7 cellular contexts compared by ENCODE assay signal in genomic region chr12:31718542-31719198, GRCh38. TPM values are rescaled to one million over a fixed set of nuclear protein-coding genes. Genes with fewer than 3 reads are reported as not detected.
DNase-seq lines count a peak whose midpoint lies in the region; ATAC-seq, FAIRE-seq and TF ChIP-seq lines count a peak whose summit lies in the region.
"Not testable (repeated sequence)": the region's sequence is repeated elsewhere in the genome, so short reads cannot be mapped to it uniquely, and the experiment has no call there.

No MANE protein-coding gene starts in this region.

- H2BK120ac ChIP-seq in H1 (replicated peaks; ENCODE audit: low read depth, low read length); mesendoderm (ENCODE audit: low read depth, low read length): not testable (repeated sequence)

- peaks cover 18% of the 10 kb centered on the region for H3K4me1 Mint-ChIP-seq in WTC11
- not testable (repeated sequence) for H3K4me1 Mint-ChIP-seq in type B pancreatic cell (ENCODE audit: unreplicated experiment)

- not testable (repeated sequence) for H4K20me1 ChIP-seq in H1 (replicated peaks in 1 of 2; ENCODE audit: control insufficient read depth in 1 of 2, insufficient read depth in 2 of 2, low read length in 2 of 2)

- H2AK5ac ChIP-seq in H1 (ENCODE audit: low read depth, low read length); mesendoderm (ENCODE audit: low read length): not testable (repeated sequence)

- not testable (repeated sequence) for H3K4me3 Mint-ChIP-seq in WTC11, type B pancreatic cell

- H2AFZ ChIP-seq in H1 (ENCODE audit: low read length): not testable (repeated sequence)

- H3K14ac ChIP-seq in H1 (ENCODE audit: insufficient read length): not testable (repeated sequence)

- peak overlapping the region; percentile 54; the same call in 1 of the 2 replicates for H2BK15ac ChIP-seq in H1 (ENCODE audit: low read length)
- not testable (repeated sequence) for H2BK15ac ChIP-seq in mesendoderm (replicated peaks; ENCODE audit: low read depth)

- not testable (repeated sequence) for H3K4me3 ChIP-seq in HEK293 (ENCODE audit: low read depth, low read length); mesendoderm (ENCODE audit: low read length)
- peak overlapping the region in 1 of 4 experiments; percentile 5; a peak in 1 of 8 replicates for H3K4me3 ChIP-seq in H1 (ENCODE audit: extremely low read depth in 1 of 4, insufficient read depth in 2 of 4, low read depth in 3 of 4, low read length in 4 of 4)
- H3K4me3 ChIP-seq in iPS-18a (ENCODE audit: low read length): peak overlapping the region; percentile 6

- POLR2A ChIA-PET in HEK293 (lab: Yijun Ruan, JAX); WTC11 (lab: Charles Lee): not testable (repeated sequence)
- POLR2A ChIA-PET in H1 (lab: Charles Lee; ENCODE audit: partially characterized antibody): interaction anchor here (0.6 to 0.7 kb wide), 2 partner anchors 93 to 306 kb away, joined by 3 read pairs; no protein-coding TSS in a partner anchor

- not testable (repeated sequence) for H3K27me3 ChIP-seq in H1 (replicated peaks in 1 of 4; ENCODE audit: control insufficient read depth in 3 of 4, extremely low read depth in 1 of 4, insufficient read depth in 3 of 4, low read length in 3 of 4); iPS-18a (ENCODE audit: control insufficient read depth, insufficient read depth, low read length); mesendoderm (ENCODE audit: insufficient read depth, low read length, poor library complexity)

- H3K27ac Mint-ChIP-seq in WTC11: peak overlapping the region; percentile 43
- H3K27ac Mint-ChIP-seq in type B pancreatic cell: peak overlapping the region; percentile 69

- not testable (repeated sequence) for H3K79me1 ChIP-seq in H1 (ENCODE audit: low read depth, low read length); mesendoderm (ENCODE audit: low read length)

- not testable (repeated sequence) for H3K27me3 Mint-ChIP-seq in WTC11 (ENCODE audit: low read depth); type B pancreatic cell

- not testable (repeated sequence) for H3K79me2 ChIP-seq in H1 (ENCODE audit: control insufficient read depth in 1 of 2, insufficient read depth in 2 of 2, low read length in 2 of 2); mesendoderm (ENCODE audit: control insufficient read depth, insufficient read depth, low read length)

- H4K5ac ChIP-seq in H1 (ENCODE audit: insufficient read length, low read depth, low read length): peak overlapping the region; percentile 21
- H4K5ac ChIP-seq in mesendoderm (ENCODE audit: low read length): not testable (repeated sequence)

- not testable (repeated sequence) for H2BK20ac ChIP-seq in H1 (ENCODE audit: low read length)

- not testable (repeated sequence) for H3K9me3 ChIP-seq in ES-I3 (ENCODE audit: control insufficient read depth, insufficient read depth, low read length); HEK293 (ENCODE audit: control insufficient read depth, insufficient read depth, low read depth, low read length); H1 (ENCODE audit: insufficient read depth in 2 of 2, low read depth in 1 of 2, low read length in 1 of 2); iPS-18a (ENCODE audit: control insufficient read depth, low read depth, low read length)

- TF ChIP-seq RAD21 in H1 (IDR thresholded peaks at IDR 0.05 in 1 of 2, conservative IDR thresholded peaks at IDR 0.05 in 1 of 2; ENCODE audit: low read depth in 2 of 2, low read length in 2 of 2): not testable (repeated sequence)

- peak overlapping the region; percentile 82 for H3K18ac ChIP-seq in H1 (ENCODE audit: extremely low read depth, low read length)
- not testable (repeated sequence) for H3K18ac ChIP-seq in mesendoderm (ENCODE audit: low read length)

- H3K23ac ChIP-seq in H1 (ENCODE audit: insufficient read length); mesendoderm (ENCODE audit: low read length): not testable (repeated sequence)

- not testable (repeated sequence) for TF ChIP-seq POLR2A in H1 (IDR thresholded peaks at IDR 0.05; ENCODE audit: control extremely low read depth in 1 of 2, low read depth in 2 of 2, low read length in 2 of 2)

- CTCF ChIA-PET in HEK293 (lab: Yijun Ruan, JAX): interaction anchor here (0.6 to 0.9 kb wide), 2 partner anchors 73 to 592 kb away, joined by 3 to 6 read pairs; no protein-coding TSS in a partner anchor
- CTCF ChIA-PET in WTC11 (lab: Charles Lee): interaction anchor here (0.9 to 1.3 kb wide), 2 partner anchors 37 to 65 kb away, joined by 5 to 7 read pairs; no protein-coding TSS in a partner anchor
- CTCF ChIA-PET in H1 (lab: Charles Lee; ENCODE audit: partially characterized antibody): interaction anchor here (1.2 kb wide), 1 partner anchor 36 kb away, joined by 4 read pairs; no protein-coding TSS in a partner anchor

- H3K4ac ChIP-seq in H1 (replicated peaks; ENCODE audit: insufficient read length, low read depth, low read length); mesendoderm (ENCODE audit: low read depth, low read length): not testable (repeated sequence)

- peaks cover 21% of the 10 kb centered on the region for H3K9me3 Mint-ChIP-seq in WTC11
- H3K9me3 Mint-ChIP-seq in type B pancreatic cell: not testable (repeated sequence)

- H4K8ac ChIP-seq in H1 (ENCODE audit: extremely low read depth, insufficient read depth, low read length); mesendoderm (ENCODE audit: low read depth, low read length): not testable (repeated sequence)

- peak overlapping the region; percentile 30; the same call in 1 of the 2 replicates for H2BK5ac ChIP-seq in H1 (ENCODE audit: low read depth, low read length)
- not testable (repeated sequence) for H2BK5ac ChIP-seq in mesendoderm (ENCODE audit: low read length)

- not testable (repeated sequence) for FAIRE-seq in H1 (lab: Jason Lieb, UNC)

- 73% methylated on average over 15 of the region's 15 CpGs; no CpG with 5 or more reads in 1 of the 2 experiments for WGBS in H1 (ENCODE audit: extremely low coverage in 1 of 2, insufficient coverage in 1 of 2, insufficient read length in 1 of 2, insufficient replicate concordance in 2 of 2, low coverage in 1 of 2, low lambda C conversion rate in 2 of 2, missing lambda C conversion rate in 1 of 2), 2 experiments
- no CpG with 5 or more reads among the region's 15 CpGs for WGBS in mesendoderm (ENCODE audit: extremely low coverage, insufficient coverage, low lambda C conversion rate)

- not testable (repeated sequence) for TF ChIP-seq CTCF in HEK293 (tag by site-specific recombination; IDR thresholded peaks at IDR 0.05); WTC11 (IDR thresholded peaks at IDR 0.05); H1 (IDR thresholded peaks at IDR 0.05; ENCODE audit: control extremely low read depth in 1 of 3, insufficient read depth in 1 of 3, low read depth in 1 of 3, low read length in 3 of 3); type B pancreatic cell (conservative IDR thresholded peaks at IDR 0.05)

- not testable (repeated sequence) for H3K23me2 ChIP-seq in H1 (ENCODE audit: low read depth, low read length)

- not testable (repeated sequence) for H4K91ac ChIP-seq in H1 (replicated peaks; ENCODE audit: insufficient read length, low read length)

- H3K4me1 ChIP-seq in ES-I3 (ENCODE audit: insufficient read depth, low read length); HEK293 (ENCODE audit: control insufficient read depth, insufficient read depth, low read length); H1 (replicated peaks in 1 of 4; ENCODE audit: control insufficient read depth in 3 of 4, insufficient read depth in 4 of 4, low read length in 3 of 4); iPS-18a (ENCODE audit: control insufficient read depth, low read depth, low read length); mesendoderm (ENCODE audit: control insufficient read depth, low read depth, low read length): not testable (repeated sequence)

- 0 out of 3 replicates have a peak, but pooled peaks of 1 of the 2 experiments have one; percentile 15 for TF ChIP-seq EP300 in H1 (IDR thresholded peaks at IDR 0.05; ENCODE audit: borderline replicate concordance in 1 of 2, low read depth in 2 of 2, low read length in 2 of 2)

- peak overlapping the region; percentile 53 for H2BK12ac ChIP-seq in H1 (ENCODE audit: low read depth, low read length)

- H3K36me3 ChIP-seq in ES-I3 (ENCODE audit: insufficient read depth, low read length); HEK293 (ENCODE audit: control insufficient read depth in 2 of 2, insufficient read depth in 1 of 2, low read length in 2 of 2); H1 (ENCODE audit: control insufficient read depth in 2 of 4, insufficient read depth in 4 of 4, low read length in 3 of 4); iPS-18a (ENCODE audit: control insufficient read depth, low read depth, low read length); mesendoderm (ENCODE audit: control insufficient read depth, insufficient read depth, low read length): not testable (repeated sequence)

- peak overlapping the region; percentile 31 to 58; a peak in 2 of 4 replicates for H3K4me2 ChIP-seq in H1 (ENCODE audit: insufficient read depth in 1 of 2, low read depth in 2 of 2, low read length in 2 of 2)
- not testable (repeated sequence) for H3K4me2 ChIP-seq in mesendoderm (ENCODE audit: low read length)

- peak overlapping the region; percentile 2; the same call in 1 of the 2 replicates for H3K9ac ChIP-seq in ES-I3 (ENCODE audit: low read depth, low read length)
- not testable (repeated sequence) for H3K9ac ChIP-seq in H1 (replicated peaks in 1 of 4; ENCODE audit: extremely low read depth in 1 of 4, low read depth in 3 of 4, low read length in 3 of 4); iPS-18a (ENCODE audit: low read length); mesendoderm (ENCODE audit: low read length)

- H3K27ac ChIP-seq in HEK293 (ENCODE audit: extremely low read depth, low read depth, low read length); H1 (ENCODE audit: low read depth, low read length); iPS-18a (ENCODE audit: low read length); mesendoderm (ENCODE audit: low read depth, low read length): not testable (repeated sequence)

- not testable (repeated sequence) for H3K56ac ChIP-seq in H1 (replicated peaks; ENCODE audit: insufficient read length, low read depth, low read length)
- peak overlapping the region; percentile 58 for H3K56ac ChIP-seq in mesendoderm (ENCODE audit: low read length)

- peaks cover 30% of the 10 kb centered on the region for H3K36me3 Mint-ChIP-seq in WTC11
- peaks cover 23% of the 10 kb centered on the region for H3K36me3 Mint-ChIP-seq in type B pancreatic cell

- ATAC-seq in WTC11: peak; percentile 79

- DNase-seq in WTC11 (ENCODE audit: low spot score) (peak; percentile 76), H1 (ENCODE audit: low read depth in 1 of 2, low spot score in 2 of 2) (peak; percentile 31 to 73), mesendoderm (peak; percentile 78)
- DNase-seq in type B pancreatic cell (ENCODE audit: extremely low spot score, unreplicated experiment): not testable (repeated sequence)

RNA-seq across cellular contexts. Expression of gene AMN1, which starts 10.2 kb away (rescaled TPM):
- total RNA-seq in WTC11 (2021) (8.9 to 12.1 TPM (median 10.1 TPM) in 3 replicates), type B pancreatic cell (ENCODE audit: low replicate concordance) (5.5 and 9.6 TPM in 2 replicates)
- 7.1 and 7.5 TPM in 2 replicates for total RNA-seq in H1 (2021; fragmentation: NEBNext Ultra II Directional; extraction: Animal tissue kit (Norgen Biotek cat#: 25700))
- 10.1 and 13.8 TPM in 2 replicates for polyA plus RNA-seq in H1 (2011; rRNA removed)
- polyA plus RNA-seq in H1 (2011; cell fraction: cytosol; rRNA removed): 19.1 TPM
- 3.0 TPM for polyA plus RNA-seq in H1 (2011; cell fraction: nucleus; rRNA removed)
- 9.2 to 13.0 TPM (median 10.2 TPM) in 4 replicates for polyA plus RNA-seq in H1 (2012, experiment 1 of 2)
- polyA plus RNA-seq in H1 (2012, experiment 2 of 2): 1.6 TPM
- polyA plus RNA-seq in H1 (2013, experiment 1 of 2): 6.8 TPM
- polyA plus RNA-seq in H1 (2013, experiment 2 of 2): 7.9 TPM
- polyA minus RNA-seq in H1 (2011; rRNA and poly(A)+ RNA removed): 9.4 and 9.6 TPM in 2 replicates
- polyA minus RNA-seq in H1 (2011; cell fraction: cytosol; rRNA and poly(A)+ RNA removed): 5.7 TPM
- polyA minus RNA-seq in H1 (2011; cell fraction: nucleus; rRNA and poly(A)+ RNA removed): 6.2 TPM
- polyA plus RNA-seq in mesendoderm (2013, experiment 1 of 2): 8.7 TPM
- polyA plus RNA-seq in mesendoderm (2013, experiment 2 of 2): 7.9 TPM

RNA-seq across cellular contexts. Expression of gene ETFBKMT, which starts 59.2 kb away (rescaled TPM):
- total RNA-seq in WTC11 (2021) (2.0 to 2.2 TPM (median 2.1 TPM) in 3 replicates), type B pancreatic cell (ENCODE audit: low replicate concordance) (2.0 and 4.2 TPM in 2 replicates)
- 1.1 and 1.7 TPM in 2 replicates for total RNA-seq in H1 (2021; fragmentation: NEBNext Ultra II Directional; extraction: Animal tissue kit (Norgen Biotek cat#: 25700))
- polyA plus RNA-seq in H1 (2011; rRNA removed): 0.59 and 0.69 TPM in 2 replicates
- 0.56 TPM for polyA plus RNA-seq in H1 (2011; cell fraction: cytosol; rRNA removed)
- polyA plus RNA-seq in H1 (2011; cell fraction: nucleus; rRNA removed): 0.64 TPM
- polyA plus RNA-seq in H1 (2012, experiment 1 of 2): 0.62 to 1.1 TPM (median 0.97 TPM) in 4 replicates
- 0.25 TPM for polyA plus RNA-seq in H1 (2012, experiment 2 of 2)
- polyA plus RNA-seq in H1 (2013, experiment 1 of 2): 0.79 TPM
- 0.79 TPM for polyA plus RNA-seq in H1 (2013, experiment 2 of 2)
- 0.37 and 0.98 TPM in 2 replicates for polyA minus RNA-seq in H1 (2011; rRNA and poly(A)+ RNA removed)
- 0.66 TPM for polyA minus RNA-seq in H1 (2011; cell fraction: cytosol; rRNA and poly(A)+ RNA removed)
- polyA minus RNA-seq in H1 (2011; cell fraction: nucleus; rRNA and poly(A)+ RNA removed): 1.5 TPM
- 0.51 TPM for polyA plus RNA-seq in mesendoderm (2013, experiment 1 of 2)
- 0.53 TPM for polyA plus RNA-seq in mesendoderm (2013, experiment 2 of 2)
